ENCODE assay signal across 8 cellular contexts in genomic region chr13:36919833-36920611, GRCh38. TPM values are rescaled to one million over a fixed set of nuclear protein-coding genes. Genes with fewer than 3 reads are reported as not detected.
DNase-seq lines count a peak whose midpoint lies in the region; ATAC-seq and TF ChIP-seq lines count a peak whose summit lies in the region.

SMAD9 (minus strand) TSS chr13:36920238; CDS start chr13:36879689, 40,549 bp downstream.

- TF ChIP-seq CTCF in 22Rv1 (IDR thresholded peaks at IDR 0.05) (no peak), right atrium auricular region (IDR thresholded peaks at IDR 0.05) (no peak)

- DNase-seq in GM04504 (ENCODE audit: low read depth) = peak; percentile 18
- DNase-seq in NCI-H526 (lab: John Stamatoyannopoulos, UW) = peak; percentile 64 to 87
- DNase-seq in right atrium auricular region (ENCODE audit: low spot score) = peak; percentile 70
- peak; percentile 47 to 92 (median 60) for DNase-seq in posterior cingulate gyrus
- DNase-seq in GDM1 (lab: John Stamatoyannopoulos, UW) = no peak

- no peaks in the 10 kb centered on the region for H3K27me3 ChIP-seq in right atrium auricular region

- no peaks in the 10 kb centered on the region for H3K36me3 ChIP-seq in right atrium auricular region

- intact Hi-C loops in posterior cingulate gyrus (cut with DNase I) = loop anchor here (10.0 kb wide), 1 partner anchor 75 kb away; the partner anchor contains the start of gene ALG5

- H3K9me3 ChIP-seq in right atrium auricular region = no peaks in the 10 kb centered on the region

- H3K4me3 ChIP-seq in right atrium auricular region = peak within 1 kb of the TSS; percentile 66 to 67

- H3K27ac ChIP-seq in 22Rv1 = peak within 1 kb of the TSS; percentile 86
- peak within 1 kb of the TSS; percentile 67 for H3K27ac ChIP-seq in angular gyrus (ENCODE audit: low read depth, low read length)
- peak within 1 kb of the TSS; percentile 73 for H3K27ac ChIP-seq in right atrium auricular region

- peak; percentile 63 for ATAC-seq in HG02973 (IDR thresholded peaks at IDR 0.05; ENCODE audit: unreplicated experiment)

- peaks cover 0 to 11% of the 10 kb centered on the region in 2 donors for H3K4me1 ChIP-seq in right atrium auricular region

RNA-seq across cellular contexts. Expression of gene SMAD9, which starts in this region (rescaled TPM):
- 10 to 100 TPM in 1 of 2 donors, 1 to 10 TPM in 1; 3.2 to 15.6 TPM for total RNA-seq in right atrium auricular region
